ENCODE assay signal across 8 cellular contexts in genomic region chr2:29196792-29197788, GRCh38.
DNase-seq lines count a peak whose midpoint lies in the region; ATAC-seq and TF ChIP-seq lines count a peak whose summit lies in the region.

No MANE protein-coding gene starts in this region.

- H3K27ac Mint-ChIP-seq in activated CD8-positive, alpha-beta T cell treated with anti-CD3 and anti-CD28 coated beads for 36 hours: no peak overlapping the region
- H3K27ac Mint-ChIP-seq in effector memory CD8-positive, alpha-beta T cell: peak overlapping the region in 1 of 2 donors; percentile 41

- CTCF ChIA-PET in activated CD8-positive, alpha-beta T cell treated with anti-CD3 and anti-CD28 coated beads for 36 hours (lab: Charles Lee): interaction anchor here (0.6 to 1.9 kb wide), 3 partner anchors 238 to 241 kb away, joined by 3 to 9 read pairs (median 3); no protein-coding TSS in a partner anchor

- H3K4me3 Mint-ChIP-seq in activated CD8-positive, alpha-beta T cell treated with anti-CD3 and anti-CD28 coated beads for 36 hours: no peak overlapping the region
- no peak overlapping the region for H3K4me3 Mint-ChIP-seq in effector memory CD8-positive, alpha-beta T cell

- H3K9me3 Mint-ChIP-seq in activated CD8-positive, alpha-beta T cell treated with anti-CD3 and anti-CD28 coated beads for 36 hours: no peaks in the 10 kb centered on the region
- no peaks in the 10 kb centered on the region for H3K9me3 Mint-ChIP-seq in effector memory CD8-positive, alpha-beta T cell

- H3K4me1 Mint-ChIP-seq in activated CD8-positive, alpha-beta T cell treated with anti-CD3 and anti-CD28 coated beads for 36 hours (ENCODE audit: low read depth): no peaks in the 10 kb centered on the region
- H3K4me1 Mint-ChIP-seq in effector memory CD8-positive, alpha-beta T cell (ENCODE audit: low read depth in 2 of 2): peaks cover 0 to 2% of the 10 kb centered on the region in 2 donors

- TF ChIP-seq CTCF in activated CD8-positive, alpha-beta T cell treated with anti-CD3 and anti-CD28 coated beads for 36 hours (IDR thresholded peaks at IDR 0.05): peak; percentile 92

- ATAC-seq in HG03159 (IDR thresholded peaks at IDR 0.05; ENCODE audit: unreplicated experiment) (peak; percentile 61), HG03565 (IDR thresholded peaks at IDR 0.05; ENCODE audit: unreplicated experiment) (no peak)
- ATAC-seq in activated CD8-positive, alpha-beta T cell treated with anti-CD3 and anti-CD28 coated beads for 36 hours: peak; percentile 98
- ATAC-seq in effector memory CD8-positive, alpha-beta T cell (replicated peaks): peak; percentile 92

- POLR2A ChIA-PET in activated CD8-positive, alpha-beta T cell treated with anti-CD3 and anti-CD28 coated beads for 36 hours (lab: Charles Lee): interaction anchor here (0.5 kb wide), 1 partner anchor 288 kb away, joined by 3 read pairs; no protein-coding TSS in a partner anchor

- H3K36me3 Mint-ChIP-seq in activated CD8-positive, alpha-beta T cell treated with anti-CD3 and anti-CD28 coated beads for 36 hours (ENCODE audit: low read depth): no peaks in the 10 kb centered on the region
- no peaks in the 10 kb centered on the region for H3K36me3 Mint-ChIP-seq in effector memory CD8-positive, alpha-beta T cell (ENCODE audit: insufficient read depth)

- peak; percentile 46 for DNase-seq in DMS79 (lab: John Stamatoyannopoulos, UW)
- peak; percentile 21 for DNase-seq in NCI-H748 treated with DMSO at 0.1 percent for 48 hours (lab: John Stamatoyannopoulos, UW)
- DNase-seq in activated CD8-positive, alpha-beta T cell treated with anti-CD3 and anti-CD28 coated beads for 36 hours: peak; percentile 85
- peak; percentile 76 to 81 (median 80) for DNase-seq in effector memory CD8-positive, alpha-beta T cell
- peak; percentile 61 for DNase-seq in midbrain (lab: John Stamatoyannopoulos, UW)
- DNase-seq in stimulated activated CD8-positive, alpha-beta memory T cell treated with anti-CD3 and anti-CD28 coated beads, Interleukin-4, amount 100 ng/mL, for 48 hours: peak; percentile 88

- no peaks in the 10 kb centered on the region for H3K27me3 Mint-ChIP-seq in activated CD8-positive, alpha-beta T cell treated with anti-CD3 and anti-CD28 coated beads for 36 hours
- no peaks in the 10 kb centered on the region for H3K27me3 Mint-ChIP-seq in effector memory CD8-positive, alpha-beta T cell

- intact Hi-C loops in activated CD8-positive, alpha-beta T cell treated with anti-CD3 and anti-CD28 coated beads for 36 hours (cut with micrococcal nuclease): loop anchor here (1.0 kb wide), 1 partner anchor 239 kb away; no protein-coding TSS in a partner anchor

Comparison
In these comparisons a context has a peak if more than half of its experiments do, and no peak if none do; other contexts are left out.
1. DNase-seq: peak in every context shown above with its lines; median percentile 88 in stimulated activated CD8-positive, alpha-beta memory T cell treated with anti-CD3 and anti-CD28 coated beads, Interleukin-4, amount 100 ng/mL, for 48 hours; 85 in activated CD8-positive, alpha-beta T cell treated with anti-CD3 and anti-CD28 coated beads for 36 hours; 80 in effector memory CD8-positive, alpha-beta T cell; 61 in midbrain; 46 in DMS79; 21 in NCI-H748 treated with DMSO at 0.1 percent for 48 hours.